Comparison of ENCODE assay signal across 1 cellular context in genomic region chr7:24835643-24836042, GRCh38.
TF ChIP-seq lines count a peak whose summit lies in the region.

No MANE protein-coding gene starts in this region.

TF ChIP-seq in SK-N-SH treated with all-trans-retinoic acid at 6 μM for 48 hours, 23 proteins besides CTCF, POLR2A, EP300 and RAD21 (continued from another document):
- no peak for TF ChIP-seq POU6F1 (CRISPR knock-in tag; IDR thresholded peaks at IDR 0.05; ENCODE audit: borderline replicate concordance, low read depth)
- TF ChIP-seq SNAI2 (CRISPR knock-in tag; IDR thresholded peaks at IDR 0.05): no peak
TF ChIP-seq in SK-N-SH treated with all-trans-retinoic acid at 6 μM for 48 hours: peak in this region for 0.
